In the genomic region with DNA sequence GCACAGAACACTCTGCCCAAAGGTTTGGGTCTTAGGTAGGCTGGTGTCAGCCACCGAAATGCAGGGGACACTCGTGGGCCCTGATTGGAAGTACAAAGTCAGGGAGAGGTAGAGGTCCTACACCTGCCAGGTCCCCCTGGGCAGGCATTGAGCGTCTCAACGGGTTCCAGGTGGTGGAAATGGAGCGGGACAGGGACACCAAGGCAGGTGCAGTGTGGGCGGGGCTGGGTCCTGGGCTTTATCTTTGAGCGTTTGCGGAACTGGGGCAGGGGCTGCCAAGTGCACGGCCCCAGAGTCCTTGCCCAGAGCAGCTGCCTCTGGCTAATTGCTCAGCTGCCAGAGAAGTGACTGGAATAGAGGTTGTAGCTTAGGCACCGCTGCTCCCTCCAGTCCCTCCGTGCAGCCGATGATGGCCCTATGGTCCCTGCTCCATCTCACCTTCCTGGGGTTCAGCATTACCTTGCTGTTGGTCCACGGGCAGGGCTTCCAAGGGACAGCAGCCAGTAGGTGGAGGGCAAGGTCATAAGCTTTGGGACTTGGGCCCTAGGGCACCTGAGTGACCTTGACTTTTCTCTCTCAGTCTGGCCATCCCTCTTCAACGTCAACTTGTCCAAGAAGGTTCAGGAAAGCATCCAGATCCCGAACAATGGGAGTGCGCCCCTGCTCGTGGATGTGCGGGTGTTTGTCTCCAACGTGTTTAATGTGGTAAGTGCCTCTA, we compare ENCODE assay signal across 13 cellular contexts. TPM values are rescaled to one million over a fixed set of nuclear protein-coding genes. Genes with fewer than 3 reads are reported as not detected.
DNase-seq lines count a peak whose midpoint lies in the region; TF ChIP-seq lines count a peak whose summit lies in the region.
"Had no signal": no experiment of that assay in that cellular context is flagged by ENCODE, and none has a peak within 500 bp of the region (broad histone marks: within the 10 kb centered on the region; RNA-seq: fewer than 3 reads in every experiment).

A gene (plus strand): TSS at position 324 of the 718 bp plus-strand sequence. CDS start 83 bp downstream, at position 407.

- peaks cover 2% of the 10 kb centered on the region for H3K36me3 Mint-ChIP-seq in IgD-negative memory B cell

- peaks cover 16 to 22% (median 18%) of the 10 kb centered on the region in 3 donors for H3K4me1 Mint-ChIP-seq in IgD-negative memory B cell

- H3K27ac Mint-ChIP-seq in IgD-negative memory B cell = peak within 1 kb of the TSS in 2 of 3 donors; percentile 33 to 95
- H3K27ac Mint-ChIP-seq: HFFc6 had no signal

- H3K4me3 ChIP-seq in WERI-Rb-1 (ENCODE audit: low read depth, low read length) = no peak within 1 kb of the TSS
- H3K4me3 ChIP-seq in osteoblast (ENCODE audit: insufficient read depth, low read length) = no peak within 1 kb of the TSS

- no peak for TF ChIP-seq CTCF in WERI-Rb-1 (IDR thresholded peaks at IDR 0.05; ENCODE audit: low read depth, low read length)
- no peak for TF ChIP-seq CTCF in osteoblast (IDR thresholded peaks at IDR 0.05; ENCODE audit: extremely low read depth, low read depth, low read length)

- H4K20me1 ChIP-seq in osteoblast (ENCODE audit: insufficient read depth, low read length) = peaks cover 7% of the 10 kb centered on the region

- H3K27me3 ChIP-seq in WERI-Rb-1 (ENCODE audit: insufficient read depth, low read depth, severe bottlenecking) = peaks cover 25% of the 10 kb centered on the region
- H3K27me3 ChIP-seq in osteoblast (ENCODE audit: insufficient read depth, low read length) = peaks cover 59% of the 10 kb centered on the region

- DNase-seq in NCI-H82 (lab: John Stamatoyannopoulos, UW) = peak; percentile 19
- no peak for DNase-seq in NCI-H82 treated with DMSO at 0.1 percent for 48 hours (lab: John Stamatoyannopoulos, UW; ENCODE audit: unreplicated experiment)
- DNase-seq in WERI-Rb-1 = no peak
- peak; percentile 38 for DNase-seq in osteoblast (ENCODE audit: insufficient read length, low spot score, missing footprints)
- DNase-seq in GDM1 (lab: John Stamatoyannopoulos, UW) = no peak
- no peak for DNase-seq in central memory CD4-positive, alpha-beta T cell
- no peak for DNase-seq in DMS114 treated with DMSO at 0.1 percent for 48 hours (lab: John Stamatoyannopoulos, UW; ENCODE audit: unreplicated experiment)
- DNase-seq: HFFc6, left colon, T-cell had no signal

- no peak within 1 kb of the TSS for H2AFZ ChIP-seq in osteoblast (ENCODE audit: low read length)

- H3K9me3 ChIP-seq in WERI-Rb-1 (ENCODE audit: severe bottlenecking) = no peaks in the 10 kb centered on the region
- no peaks in the 10 kb centered on the region for H3K9me3 ChIP-seq in osteoblast (ENCODE audit: low read depth, low read length)
- H3K9me3 ChIP-seq: neutrophil had no signal

- H3K4me1 ChIP-seq in osteoblast (ENCODE audit: insufficient read depth, low read length) = no peaks in the 10 kb centered on the region

- H3K4me3 Mint-ChIP-seq in IgD-negative memory B cell = peak within 1 kb of the TSS in 1 of 4 donors; percentile 55
- H3K4me3 Mint-ChIP-seq: HFFc6 had no signal

- H3K27ac ChIP-seq in WERI-Rb-1 (peak within 1 kb of the TSS; percentile 23; the same call in 1 of the 2 replicates), osteoblast (ENCODE audit: low read depth, low read length) (no peak within 1 kb of the TSS)
- H3K27ac ChIP-seq: neutrophil had no signal

- H3K27me3 Mint-ChIP-seq in IgD-negative memory B cell = peaks cover 34% of the 10 kb centered on the region

- H3K9me3 Mint-ChIP-seq in IgD-negative memory B cell = peaks cover 0 to 2% (median 0%) of the 10 kb centered on the region in 3 donors
- H3K9me3 Mint-ChIP-seq: HFFc6, T-cell had no signal

- no peaks in the 10 kb centered on the region for H3K79me2 ChIP-seq in osteoblast (ENCODE audit: insufficient read depth, low read length)

- no peak within 1 kb of the TSS for H3K4me2 ChIP-seq in osteoblast (ENCODE audit: insufficient read depth, low read length)

- H3K36me3 ChIP-seq in WERI-Rb-1 (peaks cover 21% of the 10 kb centered on the region), osteoblast (ENCODE audit: insufficient read depth, low read length) (peaks cover 3% of the 10 kb centered on the region)

RNA-seq across cellular contexts. Expression of the gene that starts here (rescaled TPM):
- 1.6 TPM for polyA plus RNA-seq in IgD-negative memory B cell
- total RNA-seq in osteoblast = not detected in 2 replicates
- total RNA-seq: urinary bladder had no signal

Comparison
In these comparisons a context has a peak if more than half of its experiments do, and no peak if none do; other contexts are left out.
1. Peak in DNase-seq in osteoblast; RNA of the gene not detected or under 1 TPM.